Comparison of ENCODE assay signal across 27 cellular contexts in the genomic region with DNA sequence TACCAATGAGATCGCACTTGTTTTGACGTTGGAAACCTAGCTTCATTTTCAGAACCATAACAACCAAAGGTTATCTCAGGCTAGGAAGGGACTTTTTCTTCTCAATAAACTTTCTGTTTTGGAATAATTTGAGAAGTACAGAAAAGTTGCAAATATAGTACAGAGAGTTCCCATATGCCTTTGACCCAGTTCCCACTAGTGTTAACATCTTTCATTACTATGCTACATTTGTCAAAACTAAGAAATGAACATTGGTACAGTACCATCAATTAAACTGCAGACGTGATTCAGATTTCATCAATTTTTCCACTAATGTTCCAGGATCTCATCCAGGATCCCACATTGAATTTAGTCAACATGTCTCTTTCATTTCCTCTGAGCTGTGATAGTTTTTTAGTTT.
"Had no signal": no experiment of that assay in that cellular context is flagged by ENCODE, and none has a peak within 500 bp of the region (broad histone marks: within the 10 kb centered on the region; RNA-seq: fewer than 3 reads in every experiment).

No MANE protein-coding gene starts in this region.

- H3K9me3 ChIP-seq: ascending aorta, left ventricle myocardium inferior had no signal

- ATAC-seq: activated T-cell treated with anti-CD3 and anti-CD28 coated beads, Interleukin-2, amount 50 U/mL, for 72 hours; natural killer cell; stimulated activated effector memory CD8-positive, alpha-beta T cell treated with anti-CD3 and anti-CD28 coated beads, Interleukin-12 subunit alpha, Interleukin-12 subunit beta, amount 100 ng/mL, for 72 hours had no signal

- H3K36me3 ChIP-seq: ascending aorta, left ventricle myocardium inferior had no signal

- H3K4me3 ChIP-seq: ascending aorta, coronary artery, dorsolateral prefrontal cortex, left ventricle myocardium inferior, lung had no signal

- H3K4me1 ChIP-seq: ascending aorta, left ventricle myocardium inferior had no signal

- H3K27me3 Mint-ChIP-seq: stimulated activated naive CD8-positive, alpha-beta T cell treated with anti-CD3 and anti-CD28 coated beads, Interleukin-15, Interleukin-2, amounts not matched to agents 100 ng/mL and 50 ng/mL, for 24 hours had no signal

- DNase-seq: activated CD4-positive, alpha-beta T cell treated with anti-CD3 and anti-CD28 coated beads for 4 hours; activated CD4-positive, alpha-beta T cell treated with anti-CD3 and anti-CD28 coated beads, Interleukin-2, amount 50 U/mL, for 4 hours; activated effector memory CD4-positive, alpha-beta T cell treated with Interleukin-2 at 50 U/mL for 16 hours; activated naive CD4-positive, alpha-beta T cell treated with anti-CD3 and anti-CD28 coated beads, Interleukin-2, amount 10 ng/mL, durations not matched to agents 7 days and 5 days; activated naive CD8-positive, alpha-beta T cell treated with anti-CD3 and anti-CD28 coated beads, Interleukin-2, amount 10 ng/mL, durations not matched to agents 7 days and 5 days; activated T-cell treated with anti-CD3 and anti-CD28 coated beads for 4 hours; activated T-cell treated with anti-CD3 and anti-CD28 coated beads, Interleukin-2, amount 50 U/mL, for 72 hours; dorsolateral prefrontal cortex; effector memory CD4-positive, alpha-beta T cell; erythroblast; foreskin melanocyte; left ventricle myocardium inferior; mesendoderm; natural killer cell; stimulated activated CD4-positive, alpha-beta T cell treated with anti-CD3 and anti-CD28 coated beads, Interleukin-12 subunit alpha, Interleukin-12 subunit beta, amount 100 ng/mL, for 4 hours; stimulated activated CD4-positive, alpha-beta T cell treated with anti-CD3 and anti-CD28 coated beads, Interleukin-4, amount 100 ng/mL, for 24 hours; SW 1271; T-helper 9 cell; trophoblast cell had no signal

- H3K4me3 Mint-ChIP-seq: activated naive CD4-positive, alpha-beta T cell treated with anti-CD3 and anti-CD28 coated beads, Interleukin-2, amount 10 ng/mL, durations not matched to agents 7 days and 5 days; activated naive CD8-positive, alpha-beta T cell treated with anti-CD3 and anti-CD28 coated beads, Interleukin-2, amount 10 ng/mL, durations not matched to agents 7 days and 5 days; activated T-cell treated with anti-CD3 and anti-CD28 coated beads, Interleukin-2, amount 50 U/mL, for 72 hours; brain; natural killer cell; stimulated activated effector memory CD8-positive, alpha-beta T cell treated with anti-CD3 and anti-CD28 coated beads, Interleukin-12 subunit alpha, Interleukin-12 subunit beta, amount 100 ng/mL, for 72 hours; stimulated activated naive CD8-positive, alpha-beta T cell treated with anti-CD3 and anti-CD28 coated beads, Interleukin-15, Interleukin-2, amounts not matched to agents 100 ng/mL and 50 ng/mL, for 24 hours; T-helper 1 cell treated with Interleukin-12 subunit alpha and Interleukin-12 subunit beta and Interleukin-4 antibody, amounts not matched to agents 30 μg/mL and 1 μg/mL, for 36 hours had no signal

- H3K27ac Mint-ChIP-seq: activated naive CD4-positive, alpha-beta T cell treated with anti-CD3 and anti-CD28 coated beads, Interleukin-2, amount 10 ng/mL, durations not matched to agents 7 days and 5 days; activated naive CD8-positive, alpha-beta T cell treated with anti-CD3 and anti-CD28 coated beads, Interleukin-2, amount 10 ng/mL, durations not matched to agents 7 days and 5 days; activated T-cell treated with anti-CD3 and anti-CD28 coated beads, Interleukin-2, amount 50 U/mL, for 72 hours; natural killer cell; stimulated activated effector memory CD8-positive, alpha-beta T cell treated with anti-CD3 and anti-CD28 coated beads, Interleukin-12 subunit alpha, Interleukin-12 subunit beta, amount 100 ng/mL, for 72 hours; stimulated activated naive CD8-positive, alpha-beta T cell treated with anti-CD3 and anti-CD28 coated beads, Interleukin-15, Interleukin-2, amounts not matched to agents 100 ng/mL and 50 ng/mL, for 24 hours; T-helper 1 cell treated with Interleukin-12 subunit alpha and Interleukin-12 subunit beta and Interleukin-4 antibody, amounts not matched to agents 30 μg/mL and 1 μg/mL, for 36 hours had no signal

- H3K36me3 Mint-ChIP-seq: activated naive CD4-positive, alpha-beta T cell treated with anti-CD3 and anti-CD28 coated beads, Interleukin-2, amount 10 ng/mL, durations not matched to agents 7 days and 5 days; brain; natural killer cell; stimulated activated effector memory CD8-positive, alpha-beta T cell treated with anti-CD3 and anti-CD28 coated beads, Interleukin-12 subunit alpha, Interleukin-12 subunit beta, amount 100 ng/mL, for 72 hours had no signal

- H3K9me3 Mint-ChIP-seq: activated naive CD4-positive, alpha-beta T cell treated with anti-CD3 and anti-CD28 coated beads, Interleukin-2, amount 10 ng/mL, durations not matched to agents 7 days and 5 days; stimulated activated naive CD8-positive, alpha-beta T cell treated with anti-CD3 and anti-CD28 coated beads, Interleukin-15, Interleukin-2, amounts not matched to agents 100 ng/mL and 50 ng/mL, for 24 hours had no signal

- H3K27ac ChIP-seq: ascending aorta, coronary artery, dorsolateral prefrontal cortex, left ventricle myocardium inferior, VCaP had no signal

- H3K27me3 ChIP-seq: ascending aorta, dorsolateral prefrontal cortex had no signal
